In the genomic region with DNA sequence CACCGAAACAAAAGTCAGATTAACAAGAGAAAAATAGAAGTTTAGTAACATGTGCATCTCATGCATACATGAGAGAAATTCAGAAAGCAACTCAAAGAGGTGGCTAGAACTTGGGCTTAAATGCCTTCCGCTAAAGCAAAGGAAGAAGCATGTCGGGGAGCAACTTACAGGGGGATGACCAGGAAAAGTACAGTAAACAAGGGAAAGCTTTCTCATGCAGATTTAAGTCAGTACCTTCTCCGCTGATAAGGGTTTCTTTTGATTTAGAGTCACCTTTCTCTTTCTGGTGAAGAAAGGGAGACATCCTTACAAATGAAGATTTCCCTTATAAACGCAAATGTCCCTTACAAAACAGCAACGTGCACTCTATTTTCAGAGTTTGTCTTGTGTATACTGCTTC, we compare ENCODE assay signal across 23 cellular contexts. TPM values are rescaled to one million over a fixed set of nuclear protein-coding genes. Genes with fewer than 3 reads are reported as not detected.
DNase-seq lines count a peak whose midpoint lies in the region; ATAC-seq, FAIRE-seq and TF ChIP-seq lines count a peak whose summit lies in the region.
"Had no signal": no experiment of that assay in that cellular context is flagged by ENCODE, and none has a peak within 500 bp of the region (broad histone marks: within the 10 kb centered on the region; RNA-seq: fewer than 3 reads in every experiment).

No MANE protein-coding gene starts in this region.

- CTCF ChIA-PET in H1 (lab: Charles Lee; ENCODE audit: partially characterized antibody), result interaction anchor here (0.8 to 1.8 kb wide), 2 partner anchors 58 to 77 kb away, joined by 3 read pairs; no protein-coding TSS in a partner anchor

- TF ChIP-seq POLR2A in H1 (IDR thresholded peaks at IDR 0.05; ENCODE audit: control extremely low read depth in 1 of 2, low read depth in 2 of 2, low read length in 2 of 2), result no peak

- no peak overlapping the region for H4K8ac ChIP-seq in H1 (ENCODE audit: extremely low read depth, insufficient read depth, low read length)

- H3K4me1 ChIP-seq in DND-41 (ENCODE audit: insufficient read depth, low read length) (peaks cover 3% of the 10 kb centered on the region), HUES48 (ENCODE audit: control insufficient read depth, insufficient read depth, low read length) (peaks cover 29% of the 10 kb centered on the region), H1 (replicated peaks in 1 of 4; ENCODE audit: control insufficient read depth in 3 of 4, insufficient read depth in 4 of 4, low read length in 3 of 4) (peaks cover 5 to 20% (median 8%) of the 10 kb centered on the region in 4 experiments; a peak in 5 of 7 replicates), ascending aorta (no peaks in the 10 kb centered on the region)

- no peak overlapping the region for H2BK120ac ChIP-seq in H1 (replicated peaks; ENCODE audit: low read depth, low read length)

- WGBS in H1 (ENCODE audit: extremely low coverage in 1 of 2, insufficient coverage in 1 of 2, insufficient read length in 1 of 2, insufficient replicate concordance in 2 of 2, low coverage in 1 of 2, low lambda C conversion rate in 2 of 2, missing lambda C conversion rate in 1 of 2), 2 experiments, result 4% methylated on average over 6 of the region's 6 CpGs; no CpG with 5 or more reads in 1 of the 2 experiments

- no peak overlapping the region for H3K23ac ChIP-seq in H1 (ENCODE audit: insufficient read length)

- H3K56ac ChIP-seq in H1 (replicated peaks; ENCODE audit: insufficient read length, low read depth, low read length), result no peak overlapping the region

- no peaks in the 10 kb centered on the region for H3K23me2 ChIP-seq in H1 (ENCODE audit: low read depth, low read length)

- no peak overlapping the region for H2BK12ac ChIP-seq in H1 (ENCODE audit: low read depth, low read length)

- H4K5ac ChIP-seq in H1 (ENCODE audit: insufficient read length, low read depth, low read length), result no peak overlapping the region

- H2BK20ac ChIP-seq in H1 (ENCODE audit: low read length), result no peak overlapping the region

- intact Hi-C loops in ascending aorta (cut with DNase I), result no loop called here

- TF ChIP-seq CTCF in DND-41 (IDR thresholded peaks at IDR 0.05; ENCODE audit: borderline replicate concordance, extremely low read depth, low read length, poor library complexity, severe bottlenecking) (no peak), H1 (IDR thresholded peaks at IDR 0.05; ENCODE audit: control extremely low read depth in 1 of 3, insufficient read depth in 1 of 3, low read depth in 1 of 3, low read length in 3 of 3) (no peak), ascending aorta (IDR thresholded peaks at IDR 0.05) (no peak)

- H2BK5ac ChIP-seq in H1 (ENCODE audit: low read depth, low read length), result no peak overlapping the region; the same call in 1 of the 2 replicates

- DNase-seq in DND-41, result no peak
- no peak for DNase-seq in H1 (ENCODE audit: low read depth in 1 of 2, low spot score in 2 of 2)
- DNase-seq in iPS-NIHi7 (ENCODE audit: extremely low spot score), result peak; percentile 33
- DNase-seq in ascending aorta (ENCODE audit: low spot score in 2 of 2), result no peak
- DNase-seq: CD8-positive, alpha-beta T cell; COR-L47; DMS153; DMS79 treated with DMSO at 0.1 percent for 48 hours; GF-D8; GM23248; HCEC 1CT; HFFc6 had no signal

- no peak overlapping the region for H3K27ac ChIP-seq in DND-41 (ENCODE audit: low read length)
- peak overlapping the region; percentile 75 for H3K27ac ChIP-seq in HUES48 (ENCODE audit: low read depth, low read length)
- no peak overlapping the region for H3K27ac ChIP-seq in H1 (ENCODE audit: low read depth, low read length)
- no peak overlapping the region for H3K27ac ChIP-seq in ascending aorta
- H3K27ac ChIP-seq: 22Rv1, GM23248, HL-60, KMS-11 had no signal

- H3K4me3 ChIP-seq in DND-41 (ENCODE audit: low read depth in 1 of 2, low read length in 2 of 2) (no peak overlapping the region), HUES48 (ENCODE audit: low read depth, low read length) (peak overlapping the region; percentile 34), H1 (ENCODE audit: extremely low read depth in 1 of 4, insufficient read depth in 2 of 4, low read depth in 3 of 4, low read length in 4 of 4) (peak overlapping the region in 2 of 4 experiments; percentile 7 to 42; a peak in 2 of 8 replicates), ascending aorta (no peak overlapping the region)
- H3K4me3 ChIP-seq: GM23248 had no signal

- POLR2A ChIA-PET in H1 (lab: Charles Lee; ENCODE audit: partially characterized antibody), result interaction anchor here (0.7 to 1.2 kb wide), 2 partner anchors 17 to 71 kb away, joined by 3 to 4 read pairs; no protein-coding TSS in a partner anchor

- H2AK5ac ChIP-seq in H1 (ENCODE audit: low read depth, low read length), result no peak overlapping the region

- no peak overlapping the region for H3K14ac ChIP-seq in H1 (ENCODE audit: insufficient read length)

- H3K9me3 ChIP-seq in DND-41 (ENCODE audit: insufficient read depth, low read length, severe bottlenecking) (no peaks in the 10 kb centered on the region), HUES48 (ENCODE audit: control insufficient read depth, insufficient read depth, low read length) (peaks cover 7% of the 10 kb centered on the region), H1 (ENCODE audit: insufficient read depth in 2 of 2, low read depth in 1 of 2, low read length in 1 of 2) (no peaks in the 10 kb centered on the region), ascending aorta (no peaks in the 10 kb centered on the region)

- H3K27me3 ChIP-seq in DND-41 (ENCODE audit: insufficient read depth, low read length, poor library complexity) (no peaks in the 10 kb centered on the region), HUES48 (ENCODE audit: control insufficient read depth, insufficient read depth, low read length) (no peaks in the 10 kb centered on the region), H1 (replicated peaks in 1 of 4; ENCODE audit: control insufficient read depth in 3 of 4, extremely low read depth in 1 of 4, insufficient read depth in 3 of 4, low read length in 3 of 4) (no peaks in the 10 kb centered on the region), ascending aorta (no peaks in the 10 kb centered on the region)

- H4K91ac ChIP-seq in H1 (replicated peaks; ENCODE audit: insufficient read length, low read length), result no peak overlapping the region

- no peak overlapping the region for H3K4ac ChIP-seq in H1 (replicated peaks; ENCODE audit: insufficient read length, low read depth, low read length)

- no peak overlapping the region for H3K18ac ChIP-seq in H1 (ENCODE audit: extremely low read depth, low read length)

- H3K4me2 ChIP-seq in DND-41 (ENCODE audit: insufficient read depth, low read length) (no peak overlapping the region), H1 (ENCODE audit: insufficient read depth in 1 of 2, low read depth in 2 of 2, low read length in 2 of 2) (peak overlapping the region; percentile 34 to 50)
- H3K4me2 ChIP-seq: KMS-11 had no signal

- H4K20me1 ChIP-seq in DND-41 (ENCODE audit: insufficient read depth, low read length) (no peaks in the 10 kb centered on the region), H1 (replicated peaks in 1 of 2; ENCODE audit: control insufficient read depth in 1 of 2, insufficient read depth in 2 of 2, low read length in 2 of 2) (no peaks in the 10 kb centered on the region)

- no peak for TF ChIP-seq EP300 in H1 (IDR thresholded peaks at IDR 0.05; ENCODE audit: borderline replicate concordance in 1 of 2, low read depth in 2 of 2, low read length in 2 of 2)

- H2AFZ ChIP-seq in DND-41 (ENCODE audit: low read depth, low read length), result peak overlapping the region; percentile 19
- no peak overlapping the region for H2AFZ ChIP-seq in H1 (ENCODE audit: low read length)
- H2AFZ ChIP-seq: GM23248 had no signal

- peak; percentile 90 for FAIRE-seq in H1 (lab: Jason Lieb, UNC)
- FAIRE-seq: D721Med had no signal

- H2BK15ac ChIP-seq in H1 (ENCODE audit: low read length), result no peak overlapping the region

- no peak for TF ChIP-seq RAD21 in H1 (IDR thresholded peaks at IDR 0.05 in 1 of 2, conservative IDR thresholded peaks at IDR 0.05 in 1 of 2; ENCODE audit: low read depth in 2 of 2, low read length in 2 of 2)

- no peak for ATAC-seq in DND-41 (ENCODE audit: insufficient read depth, low read depth)
- no peak for ATAC-seq in GM18873 (IDR thresholded peaks at IDR 0.05; ENCODE audit: low FRiP score, unreplicated experiment)
- no peak for ATAC-seq in GM21423 (IDR thresholded peaks at IDR 0.05; ENCODE audit: unreplicated experiment)
- ATAC-seq: CD8-positive, alpha-beta T cell had no signal

- H3K79me2 ChIP-seq in DND-41 (ENCODE audit: insufficient read depth, low read length) (no peaks in the 10 kb centered on the region), H1 (ENCODE audit: control insufficient read depth in 1 of 2, insufficient read depth in 2 of 2, low read length in 2 of 2) (no peaks in the 10 kb centered on the region)

- H3K9ac ChIP-seq in DND-41 (ENCODE audit: low read depth, low read length) (no peak overlapping the region), HUES48 (ENCODE audit: low read depth, low read length) (no peak overlapping the region), H1 (replicated peaks in 1 of 4; ENCODE audit: extremely low read depth in 1 of 4, low read depth in 3 of 4, low read length in 3 of 4) (no peak overlapping the region)
- H3K9ac ChIP-seq: GM23248, KMS-11 had no signal

- no peaks in the 10 kb centered on the region for H3K79me1 ChIP-seq in H1 (ENCODE audit: low read depth, low read length)

- H3K36me3 ChIP-seq in DND-41 (ENCODE audit: insufficient read depth, low read length) (no peaks in the 10 kb centered on the region), HUES48 (ENCODE audit: control insufficient read depth, insufficient read depth, low read length) (no peaks in the 10 kb centered on the region), H1 (ENCODE audit: control insufficient read depth in 2 of 4, insufficient read depth in 4 of 4, low read length in 3 of 4) (no peaks in the 10 kb centered on the region), ascending aorta (no peaks in the 10 kb centered on the region)

RNA-seq across cellular contexts. Expression of gene RNASE6, which starts 6.0 kb away (rescaled TPM):
- total RNA-seq in H1 (2021; fragmentation: NEBNext Ultra II Directional; extraction: Animal tissue kit (Norgen Biotek cat#: 25700)), result not detected in 2 replicates
- polyA plus RNA-seq in H1 (2011; rRNA removed), result 0.12 TPM in 1 of 2 replicates, not detected in the other
- not detected for polyA plus RNA-seq in H1 (2011; cell fraction: cytosol; rRNA removed)
- polyA plus RNA-seq in H1 (2011; cell fraction: nucleus; rRNA removed), result not detected
- not detected in 4 replicates for polyA plus RNA-seq in H1 (2012, experiment 1 of 2)
- polyA plus RNA-seq in H1 (2012, experiment 2 of 2), result 0.25 TPM
- polyA plus RNA-seq in H1 (2013, experiment 1 of 2), result 0.22 TPM
- 0.42 TPM for polyA plus RNA-seq in H1 (2013, experiment 2 of 2)
- polyA minus RNA-seq in H1 (2011; rRNA and poly(A)+ RNA removed), result not detected in 2 replicates
- polyA minus RNA-seq in H1 (2011; cell fraction: cytosol; rRNA and poly(A)+ RNA removed), result not detected
- polyA minus RNA-seq in H1 (2011; cell fraction: nucleus; rRNA and poly(A)+ RNA removed), result not detected
- 0.96 TPM for total RNA-seq in ascending aorta
- total RNA-seq: A673, GM23248, HFFc6 had no signal
- polyA plus RNA-seq: BJ, GM23248 had no signal

RNA-seq across cellular contexts. Expression of gene EDDM3B, which starts 6.8 kb away (rescaled TPM):
- total RNA-seq in H1 (2021; fragmentation: NEBNext Ultra II Directional; extraction: Animal tissue kit (Norgen Biotek cat#: 25700)), result not detected in 2 replicates
- not detected in 2 replicates for polyA plus RNA-seq in H1 (2011; rRNA removed)
- not detected for polyA plus RNA-seq in H1 (2011; cell fraction: cytosol; rRNA removed)
- polyA plus RNA-seq in H1 (2011; cell fraction: nucleus; rRNA removed), result not detected
- polyA plus RNA-seq in H1 (2012, experiment 1 of 2), result not detected in 4 replicates
- polyA plus RNA-seq in H1 (2012, experiment 2 of 2), result not detected
- polyA plus RNA-seq in H1 (2013, experiment 1 of 2), result not detected
- polyA plus RNA-seq in H1 (2013, experiment 2 of 2), result not detected
- not detected in 2 replicates for polyA minus RNA-seq in H1 (2011; rRNA and poly(A)+ RNA removed)
- not detected for polyA minus RNA-seq in H1 (2011; cell fraction: cytosol; rRNA and poly(A)+ RNA removed)
- polyA minus RNA-seq in H1 (2011; cell fraction: nucleus; rRNA and poly(A)+ RNA removed), result not detected
- not detected for total RNA-seq in ascending aorta
- total RNA-seq: A673; CD8-positive, alpha-beta T cell; GM23248; HFFc6 had no signal
- polyA plus RNA-seq: BJ, CD14-positive monocyte, GM23248, IgD-negative memory B cell had no signal

RNA-seq across cellular contexts. Expression of gene RNASE1, which starts 27.6 kb away (rescaled TPM):
- 2.2 and 3.0 TPM in 2 replicates for total RNA-seq in H1 (2021; fragmentation: NEBNext Ultra II Directional; extraction: Animal tissue kit (Norgen Biotek cat#: 25700))
- polyA plus RNA-seq in H1 (2011; rRNA removed), result 10.2 and 13.4 TPM in 2 replicates
- 9.9 TPM for polyA plus RNA-seq in H1 (2011; cell fraction: cytosol; rRNA removed)
- polyA plus RNA-seq in H1 (2011; cell fraction: nucleus; rRNA removed), result 44.7 TPM
- 5.2 to 10.2 TPM (median 9.3 TPM) in 4 replicates for polyA plus RNA-seq in H1 (2012, experiment 1 of 2)
- polyA plus RNA-seq in H1 (2012, experiment 2 of 2), result 3.0 TPM
- 0.87 TPM for polyA plus RNA-seq in H1 (2013, experiment 1 of 2)
- 0.85 TPM for polyA plus RNA-seq in H1 (2013, experiment 2 of 2)
- polyA minus RNA-seq in H1 (2011; rRNA and poly(A)+ RNA removed), result 6.5 and 7.7 TPM in 2 replicates
- polyA minus RNA-seq in H1 (2011; cell fraction: cytosol; rRNA and poly(A)+ RNA removed), result not detected
- 3.8 TPM for polyA minus RNA-seq in H1 (2011; cell fraction: nucleus; rRNA and poly(A)+ RNA removed)
- 515 TPM for total RNA-seq in ascending aorta
- total RNA-seq: A673; CD8-positive, alpha-beta T cell; GM23248; HFFc6 had no signal
- polyA plus RNA-seq: BJ, GM23248, IgD-negative memory B cell had no signal

RNA-seq across cellular contexts. Expression of gene EDDM3A, which starts 29.4 kb away (rescaled TPM):
- not detected in 2 replicates for total RNA-seq in H1 (2021; fragmentation: NEBNext Ultra II Directional; extraction: Animal tissue kit (Norgen Biotek cat#: 25700))
- polyA plus RNA-seq in H1 (2011; rRNA removed), result 0.09 and 0.11 TPM in 2 replicates
- 0.12 TPM for polyA plus RNA-seq in H1 (2011; cell fraction: cytosol; rRNA removed)
- polyA plus RNA-seq in H1 (2011; cell fraction: nucleus; rRNA removed), result not detected
- polyA plus RNA-seq in H1 (2012, experiment 1 of 2), result 0.19 TPM in 1 of 4 replicates, not detected in the others
- polyA plus RNA-seq in H1 (2012, experiment 2 of 2), result not detected
- not detected for polyA plus RNA-seq in H1 (2013, experiment 1 of 2)
- not detected for polyA plus RNA-seq in H1 (2013, experiment 2 of 2)
- not detected in 2 replicates for polyA minus RNA-seq in H1 (2011; rRNA and poly(A)+ RNA removed)
- polyA minus RNA-seq in H1 (2011; cell fraction: cytosol; rRNA and poly(A)+ RNA removed), result not detected
- polyA minus RNA-seq in H1 (2011; cell fraction: nucleus; rRNA and poly(A)+ RNA removed), result not detected
- not detected for total RNA-seq in ascending aorta
- total RNA-seq: A673; CD8-positive, alpha-beta T cell; GM23248; HFFc6 had no signal
- polyA plus RNA-seq: BJ, CD14-positive monocyte, GM23248, IgD-negative memory B cell had no signal

Comparison
In these comparisons a context has a peak if more than half of its experiments do, and no peak if none do; other contexts are left out.
1. RNA of gene RNASE1, which starts 27.6 kb away (total RNA-seq): 515 TPM in ascending aorta (single experiment); 2.2 to 3.0 TPM in H1; every median in the first group is over 100 times any median in the second.